Comparison of ENCODE assay signal across 1 cellular context in genomic region chr10:126066491-126066890, GRCh38.
TF ChIP-seq lines count a peak whose summit lies in the region.

No MANE protein-coding gene starts in this region.

TF ChIP-seq in IMR-90, 13 proteins besides CTCF, POLR2A, EP300 and RAD21:
- TF ChIP-seq CEBPB (IDR thresholded peaks at IDR 0.05; ENCODE audit: low read depth, low read length) (no peak), MAFK (IDR thresholded peaks at IDR 0.05; ENCODE audit: low read depth, low read length) (no peak), CHD1 (IDR thresholded peaks at IDR 0.05; ENCODE audit: low read depth, low read length) (no peak), NFE2L2 (IDR thresholded peaks at IDR 0.05; ENCODE audit: low read depth, low read length) (no peak), FOS (IDR thresholded peaks at IDR 0.05; ENCODE audit: low read depth, low read length) (no peak), MXI1 (IDR thresholded peaks at IDR 0.05; ENCODE audit: borderline replicate concordance, low read depth, low read length) (no peak), USF2 (IDR thresholded peaks at IDR 0.05; ENCODE audit: low read depth, low read length) (no peak), MAZ (IDR thresholded peaks at IDR 0.05; ENCODE audit: borderline replicate concordance, low read depth, low read length) (no peak), RFX5 (IDR thresholded peaks at IDR 0.05; ENCODE audit: low read depth, low read length) (no peak), SMC3 (IDR thresholded peaks at IDR 0.05; ENCODE audit: low read depth, low read length) (no peak), BHLHE40 (IDR thresholded peaks at IDR 0.05; ENCODE audit: low read depth, low read length) (no peak), RCOR1 (IDR thresholded peaks at IDR 0.05; ENCODE audit: insufficient replicate concordance, low read length) (no peak)
- TF ChIP-seq, protein P1, sequence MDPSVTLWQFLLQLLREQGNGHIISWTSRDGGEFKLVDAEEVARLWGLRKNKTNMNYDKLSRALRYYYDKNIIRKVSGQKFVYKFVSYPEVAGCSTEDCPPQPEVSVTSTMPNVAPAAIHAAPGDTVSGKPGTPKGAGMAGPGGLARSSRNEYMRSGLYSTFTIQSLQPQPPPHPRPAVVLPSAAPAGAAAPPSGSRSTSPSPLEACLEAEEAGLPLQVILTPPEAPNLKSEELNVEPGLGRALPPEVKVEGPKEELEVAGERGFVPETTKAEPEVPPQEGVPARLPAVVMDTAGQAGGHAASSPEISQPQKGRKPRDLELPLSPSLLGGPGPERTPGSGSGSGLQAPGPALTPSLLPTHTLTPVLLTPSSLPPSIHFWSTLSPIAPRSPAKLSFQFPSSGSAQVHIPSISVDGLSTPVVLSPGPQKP (IDR thresholded peaks at IDR 0.05; ENCODE audit: borderline replicate concordance, low read depth, low read length) = no peak
